In genomic region chr9:97850746-97851449, GRCh38 we compare ENCODE assay signal across 1 cellular context.
A peak's percentile ranks its signal among the peaks of the same experiment; 100 is the strongest.
TF ChIP-seq lines count a peak whose summit lies in the region.

No MANE protein-coding gene starts in this region.

TF ChIP-seq in GM23338, 12 proteins besides CTCF, POLR2A, EP300 and RAD21 (continued from another document):
- TF ChIP-seq REST (IDR thresholded peaks at IDR 0.05; ENCODE audit: unreplicated experiment) (no peak), JUNB (IDR thresholded peaks at IDR 0.05; ENCODE audit: unreplicated experiment) (no peak), EZH2 (IDR thresholded peaks at IDR 0.05; ENCODE audit: low read depth, unreplicated experiment) (peak; percentile 82)
